1 cellular context compared by ENCODE assay signal in the genomic region with DNA sequence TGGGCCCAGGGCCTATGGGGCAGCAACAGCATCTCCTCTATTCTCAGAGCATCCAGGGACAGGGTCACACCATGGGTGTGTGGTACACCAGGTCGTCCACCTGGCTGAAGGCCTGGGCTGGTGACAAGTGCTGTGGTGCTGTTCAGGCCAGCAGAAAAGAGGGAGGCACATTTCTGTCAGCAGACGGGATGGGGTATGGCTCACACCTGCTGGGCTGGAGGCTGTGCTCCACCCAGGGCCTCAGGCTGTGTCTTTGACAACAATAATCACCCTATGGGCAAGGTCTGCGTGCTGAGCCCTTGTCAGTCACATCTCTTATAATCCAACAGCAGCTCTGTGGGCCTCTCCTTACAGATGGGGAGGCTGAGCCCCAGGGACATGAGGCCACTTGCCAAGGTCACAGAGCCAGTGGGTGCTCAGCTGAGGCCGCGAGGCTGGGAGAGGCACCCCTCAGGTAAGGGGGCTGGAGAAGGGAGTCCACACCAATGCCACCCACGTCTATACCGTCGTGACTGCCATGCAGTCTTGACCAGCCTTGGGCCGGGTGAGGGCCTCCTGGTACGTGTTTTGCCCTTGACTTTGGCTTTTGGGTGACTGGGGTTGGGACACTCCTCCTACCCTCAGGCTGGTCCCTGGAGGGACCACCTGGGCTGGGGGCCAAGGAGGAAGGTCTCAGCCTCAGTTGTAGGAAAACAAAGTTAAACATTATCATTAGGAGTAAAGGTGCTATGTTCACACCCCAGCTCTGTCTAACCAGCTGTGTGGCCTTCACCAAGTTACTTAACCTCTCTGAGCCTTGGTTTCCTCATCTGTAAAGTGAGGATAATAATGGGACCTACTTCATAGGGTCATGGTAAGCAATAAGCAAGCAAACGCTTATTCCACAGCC.
TF ChIP-seq lines count a peak whose summit lies in the region.

No MANE protein-coding gene starts in this region.

TF ChIP-seq in WTC11, 78 proteins besides CTCF, POLR2A, EP300 and RAD21 (continued from another document):
- TF ChIP-seq, protein P1, sequence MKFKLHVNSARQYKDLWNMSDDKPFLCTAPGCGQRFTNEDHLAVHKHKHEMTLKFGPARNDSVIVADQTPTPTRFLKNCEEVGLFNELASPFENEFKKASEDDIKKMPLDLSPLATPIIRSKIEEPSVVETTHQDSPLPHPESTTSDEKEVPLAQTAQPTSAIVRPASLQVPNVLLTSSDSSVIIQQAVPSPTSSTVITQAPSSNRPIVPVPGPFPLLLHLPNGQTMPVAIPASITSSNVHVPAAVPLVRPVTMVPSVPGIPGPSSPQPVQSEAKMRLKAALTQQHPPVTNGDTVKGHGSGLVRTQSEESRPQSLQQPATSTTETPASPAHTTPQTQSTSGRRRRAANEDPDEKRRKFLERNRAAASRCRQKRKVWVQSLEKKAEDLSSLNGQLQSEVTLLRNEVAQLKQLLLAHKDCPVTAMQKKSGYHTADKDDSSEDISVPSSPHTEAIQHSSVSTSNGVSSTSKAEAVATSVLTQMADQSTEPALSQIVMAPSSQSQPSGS (CRISPR knock-in tag; IDR thresholded peaks at IDR 0.05; ENCODE audit: borderline replicate concordance, low read depth) = no peak
- TF ChIP-seq ZNF138 (CRISPR knock-in tag; conservative IDR thresholded peaks at IDR 0.05) (no peak), FOXJ3 (CRISPR knock-in tag; IDR thresholded peaks at IDR 0.05; ENCODE audit: borderline replicate concordance) (no peak), SOX15 (CRISPR knock-in tag; IDR thresholded peaks at IDR 0.05) (no peak), NFE2L1 (CRISPR knock-in tag; IDR thresholded peaks at IDR 0.05) (no peak), CBFB (CRISPR knock-in tag; IDR thresholded peaks at IDR 0.05; ENCODE audit: low read depth) (no peak), TEAD1 (CRISPR knock-in tag; IDR thresholded peaks at IDR 0.05) (no peak), KAT7 (CRISPR knock-in tag; IDR thresholded peaks at IDR 0.05; ENCODE audit: borderline replicate concordance) (no peak)
- TF ChIP-seq, protein P2, sequence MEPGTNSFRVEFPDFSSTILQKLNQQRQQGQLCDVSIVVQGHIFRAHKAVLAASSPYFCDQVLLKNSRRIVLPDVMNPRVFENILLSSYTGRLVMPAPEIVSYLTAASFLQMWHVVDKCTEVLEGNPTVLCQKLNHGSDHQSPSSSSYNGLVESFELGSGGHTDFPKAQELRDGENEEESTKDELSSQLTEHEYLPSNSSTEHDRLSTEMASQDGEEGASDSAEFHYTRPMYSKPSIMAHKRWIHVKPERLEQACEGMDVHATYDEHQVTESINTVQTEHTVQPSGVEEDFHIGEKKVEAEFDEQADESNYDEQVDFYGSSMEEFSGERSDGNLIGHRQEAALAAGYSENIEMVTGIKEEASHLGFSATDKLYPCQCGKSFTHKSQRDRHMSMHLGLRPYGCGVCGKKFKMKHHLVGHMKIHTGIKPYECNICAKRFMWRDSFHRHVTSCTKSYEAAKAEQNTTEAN (CRISPR knock-in tag; IDR thresholded peaks at IDR 0.05) = no peak
- TF ChIP-seq, protein P3, sequence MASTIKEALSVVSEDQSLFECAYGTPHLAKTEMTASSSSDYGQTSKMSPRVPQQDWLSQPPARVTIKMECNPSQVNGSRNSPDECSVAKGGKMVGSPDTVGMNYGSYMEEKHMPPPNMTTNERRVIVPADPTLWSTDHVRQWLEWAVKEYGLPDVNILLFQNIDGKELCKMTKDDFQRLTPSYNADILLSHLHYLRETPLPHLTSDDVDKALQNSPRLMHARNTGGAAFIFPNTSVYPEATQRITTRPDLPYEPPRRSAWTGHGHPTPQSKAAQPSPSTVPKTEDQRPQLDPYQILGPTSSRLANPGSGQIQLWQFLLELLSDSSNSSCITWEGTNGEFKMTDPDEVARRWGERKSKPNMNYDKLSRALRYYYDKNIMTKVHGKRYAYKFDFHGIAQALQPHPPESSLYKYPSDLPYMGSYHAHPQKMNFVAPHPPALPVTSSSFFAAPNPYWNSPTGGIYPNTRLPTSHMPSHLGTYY (CRISPR knock-in tag; IDR thresholded peaks at IDR 0.05) = no peak
